ENCODE assay signal across 9 cellular contexts in the genomic region with DNA sequence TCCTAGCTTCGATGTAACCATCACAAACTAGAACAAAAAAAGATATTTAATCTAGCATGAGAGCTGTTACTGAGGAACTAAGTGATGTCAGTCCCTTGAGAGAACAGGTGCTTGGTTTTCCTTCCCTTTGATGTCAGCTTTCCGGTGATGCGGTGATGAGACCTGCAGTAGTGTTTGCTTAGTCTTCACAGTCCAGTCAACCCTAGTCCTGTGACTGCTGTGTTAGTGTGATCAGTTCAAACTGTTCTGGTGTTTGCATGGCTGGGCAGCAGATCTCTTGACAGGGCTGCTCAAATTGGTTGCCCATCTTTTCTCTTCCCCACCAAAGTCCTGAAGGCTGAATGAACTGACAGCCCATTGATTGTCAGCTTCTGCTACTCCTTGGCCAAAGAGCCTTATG.
DNase-seq lines count a peak whose midpoint lies in the region; ATAC-seq, FAIRE-seq and TF ChIP-seq lines count a peak whose summit lies in the region.
"Had no signal": no experiment of that assay in that cellular context is flagged by ENCODE, and none has a peak within 500 bp of the region (broad histone marks: within the 10 kb centered on the region; RNA-seq: fewer than 3 reads in every experiment).

No MANE protein-coding gene starts in this region.

- intact Hi-C loops in activated T-helper 1 cell treated with anti-CD3 and anti-CD28 coated beads, Interleukin-12 subunit alpha, Interleukin-12 subunit beta, Interleukin-2, Interleukin-4 antibody, amounts not matched to agents 30 ng/mL and 10 ng/mL and 1 ng/mL, durations not matched to agents 14 hours and 24 hours and 36 hours (cut with micrococcal nuclease) = no loop called here

- CTCF ChIA-PET in GM10248 (lab: Yijun Ruan, JAX) = no interaction called here

- no peak overlapping the region for H3K4me3 Mint-ChIP-seq in activated T-helper 1 cell treated with anti-CD3 and anti-CD28 coated beads, Interleukin-12 subunit alpha, Interleukin-12 subunit beta, Interleukin-2, Interleukin-4 antibody, amounts not matched to agents 30 ng/mL and 10 ng/mL and 1 ng/mL, durations not matched to agents 14 hours and 24 hours and 36 hours

- POLR2A ChIA-PET in GM10248 (lab: Yijun Ruan, JAX) = no interaction called here

- H3K4me1 Mint-ChIP-seq in activated T-helper 1 cell treated with anti-CD3 and anti-CD28 coated beads, Interleukin-12 subunit alpha, Interleukin-12 subunit beta, Interleukin-2, Interleukin-4 antibody, amounts not matched to agents 30 ng/mL and 10 ng/mL and 1 ng/mL, durations not matched to agents 14 hours and 24 hours and 36 hours (ENCODE audit: low read depth) = peaks cover 8% of the 10 kb centered on the region

- H3K27me3 Mint-ChIP-seq in activated T-helper 1 cell treated with anti-CD3 and anti-CD28 coated beads, Interleukin-12 subunit alpha, Interleukin-12 subunit beta, Interleukin-2, Interleukin-4 antibody, amounts not matched to agents 30 ng/mL and 10 ng/mL and 1 ng/mL, durations not matched to agents 14 hours and 24 hours and 36 hours (ENCODE audit: insufficient read depth) = no peaks in the 10 kb centered on the region

- peak; percentile 83 for ATAC-seq in GM21381 (IDR thresholded peaks at IDR 0.05; ENCODE audit: unreplicated experiment)
- ATAC-seq in HG03439 (IDR thresholded peaks at IDR 0.05; ENCODE audit: unreplicated experiment) = peak; percentile 74

- no peaks in the 10 kb centered on the region for H3K36me3 Mint-ChIP-seq in activated T-helper 1 cell treated with anti-CD3 and anti-CD28 coated beads, Interleukin-12 subunit alpha, Interleukin-12 subunit beta, Interleukin-2, Interleukin-4 antibody, amounts not matched to agents 30 ng/mL and 10 ng/mL and 1 ng/mL, durations not matched to agents 14 hours and 24 hours and 36 hours (ENCODE audit: low read depth)

- DNase-seq in GM10248 (ENCODE audit: extremely low spot score) (peak; percentile 13), urothelium cell line (ENCODE audit: low spot score) (no peak), UCSD-AML1 (lab: John Stamatoyannopoulos, UW; ENCODE audit: unreplicated experiment) (no peak), NCI-H2029 treated with DMSO at 0.1 percent for 48 hours (lab: John Stamatoyannopoulos, UW) (no peak), ACHN (no peak)
- DNase-seq in activated T-helper 1 cell treated with anti-CD3 and anti-CD28 coated beads, Interleukin-12 subunit alpha, Interleukin-12 subunit beta, Interleukin-2, Interleukin-4 antibody, amounts not matched to agents 30 ng/mL and 10 ng/mL and 1 ng/mL, durations not matched to agents 14 hours and 24 hours and 36 hours (ENCODE audit: low spot score) = peak; percentile 3
- DNase-seq: COR-L47 had no signal

- no peak for TF ChIP-seq CTCF in GM10248 (IDR thresholded peaks at IDR 0.05; ENCODE audit: control extremely low read depth, extremely low read depth, low read depth, missing control alignments)

- in situ Hi-C loops in ACHN (cut with HindIII; ENCODE audit: low pct_ligation_motif_present, low pct_unique_long_range_greater_than_20kb, low sequenced_read_pairs) = no loop called here

- FAIRE-seq in urothelium cell line (lab: Jason Lieb, UNC) = no peak

- no peaks in the 10 kb centered on the region for H3K9me3 Mint-ChIP-seq in activated T-helper 1 cell treated with anti-CD3 and anti-CD28 coated beads, Interleukin-12 subunit alpha, Interleukin-12 subunit beta, Interleukin-2, Interleukin-4 antibody, amounts not matched to agents 30 ng/mL and 10 ng/mL and 1 ng/mL, durations not matched to agents 14 hours and 24 hours and 36 hours

- no peak overlapping the region for H3K27ac Mint-ChIP-seq in activated T-helper 1 cell treated with anti-CD3 and anti-CD28 coated beads, Interleukin-12 subunit alpha, Interleukin-12 subunit beta, Interleukin-2, Interleukin-4 antibody, amounts not matched to agents 30 ng/mL and 10 ng/mL and 1 ng/mL, durations not matched to agents 14 hours and 24 hours and 36 hours

Comparison
In these comparisons a context has a peak if more than half of its experiments do, and no peak if none do; other contexts are left out.
1. DNase-seq: peak in GM10248 (single experiment) and activated T-helper 1 cell treated with anti-CD3 and anti-CD28 coated beads, Interleukin-12 subunit alpha, Interleukin-12 subunit beta, Interleukin-2, Interleukin-4 antibody, amounts not matched to agents 30 ng/mL and 10 ng/mL and 1 ng/mL, durations not matched to agents 14 hours and 24 hours and 36 hours (single experiment); none in urothelium cell line (single experiment), UCSD-AML1 (single experiment), NCI-H2029 treated with DMSO at 0.1 percent for 48 hours (single experiment) and ACHN (single experiment).